ENCODE assay signal across 10 cellular contexts in the genomic region with DNA sequence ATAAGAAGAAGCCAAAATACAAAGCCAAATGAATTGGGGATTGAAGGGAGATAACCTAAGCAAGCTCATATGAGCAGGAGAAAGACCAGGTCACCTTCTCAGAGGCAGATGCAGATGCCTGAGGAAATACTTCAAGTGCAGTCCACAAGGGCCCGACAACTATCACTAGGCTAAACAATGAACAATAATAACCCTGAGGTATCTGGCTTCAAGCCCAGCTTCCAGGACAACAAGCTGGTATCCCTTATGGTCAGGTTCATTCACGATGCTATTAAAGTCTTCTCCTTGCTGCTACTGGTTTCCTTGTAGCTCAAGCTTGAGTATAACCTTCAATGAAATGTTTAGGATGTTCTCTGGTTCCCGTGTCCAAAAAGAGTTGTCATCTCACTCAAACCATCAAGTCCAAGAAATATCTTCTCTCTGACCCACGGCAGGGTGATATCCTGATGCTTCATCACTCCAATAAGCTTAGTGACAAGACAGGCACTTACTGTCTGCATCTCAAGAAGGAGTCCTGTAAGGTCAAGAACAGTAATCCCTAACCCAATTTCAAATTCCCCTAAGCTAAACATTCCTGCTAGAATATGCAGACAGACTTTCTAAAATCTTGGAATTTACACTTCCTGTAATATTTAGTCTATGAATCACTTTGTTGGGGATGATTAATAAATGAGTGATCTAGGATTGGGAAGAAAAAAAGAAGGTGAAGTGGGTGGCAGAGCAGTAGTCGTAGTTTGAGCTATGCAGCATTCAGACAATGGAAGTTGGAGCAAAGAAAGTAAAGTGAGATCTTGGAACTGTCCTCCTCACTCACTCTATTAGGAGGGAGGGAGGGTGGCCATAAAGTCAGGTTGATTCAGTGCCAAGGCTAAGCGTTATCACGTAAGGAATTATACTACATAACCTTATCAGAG. TPM values are rescaled to one million over a fixed set of nuclear protein-coding genes. Genes with fewer than 3 reads are reported as not detected.
A peak's percentile ranks its signal among the peaks of the same experiment; 100 is the strongest.
DNase-seq lines count a peak whose midpoint lies in the region; ATAC-seq, FAIRE-seq and TF ChIP-seq lines count a peak whose summit lies in the region.
"Had no signal": no experiment of that assay in that cellular context is flagged by ENCODE, and none has a peak within 500 bp of the region (broad histone marks: within the 10 kb centered on the region; RNA-seq: fewer than 3 reads in every experiment).

No MANE protein-coding gene starts in this region.

- DNase-seq in A549 (ENCODE audit: low read depth in 1 of 2, low spot score in 1 of 2) = peak; percentile 41 to 76
- DNase-seq in H54 (ENCODE audit: insufficient read length, low spot score) = peak; percentile 26
- peak; percentile 5 to 32 for DNase-seq in SHP77 (lab: John Stamatoyannopoulos, UW)
- DNase-seq in foreskin melanocyte = peak; percentile 53
- no peak for DNase-seq in H7
- no peak for DNase-seq in activated naive CD8-positive, alpha-beta T cell treated with anti-CD3 and anti-CD28 coated beads, Interleukin-2, amount 50 U/mL, for 24 hours
- no peak for DNase-seq in activated T-helper 2 cell treated with anti-CD3 and anti-CD28 coated beads, Interferon-gamma antibody, Interleukin-2, Interleukin-4, amounts not matched to agents 10 μg/mL and 5 μg/mL and 100 μg/mL, durations not matched to agents 14 hours and 24 hours and 36 hours (ENCODE audit: low spot score)
- DNase-seq: Caco-2 had no signal

- no peak for TF ChIP-seq CTCF in A549 (IDR thresholded peaks at IDR 0.05)

- TF ChIP-seq EP300 in A549 (IDR thresholded peaks at IDR 0.05) = peak; percentile 42 to 59; a peak in 2 of 5 replicates

- H3K4me2 ChIP-seq in A549 = peak overlapping the region; percentile 74

- H3K4me3 ChIP-seq in A549 (peak overlapping the region; percentile 17; the same call in 1 of the 3 replicates), H7 (ENCODE audit: insufficient read depth, low read depth, low read length) (no peak overlapping the region)

- peak; percentile 89 to 90 for ATAC-seq in A549
- no peak for ATAC-seq in activated naive CD8-positive, alpha-beta T cell treated with anti-CD3 and anti-CD28 coated beads, Interleukin-2, amount 50 U/mL, for 24 hours
- no peak for ATAC-seq in GM18502 (IDR thresholded peaks at IDR 0.05; ENCODE audit: poor library complexity, unreplicated experiment)
- ATAC-seq: left lobe of liver had no signal

- FAIRE-seq in A549 (lab: Jason Lieb, UNC) (peak; percentile 32), H54 (lab: Jason Lieb, UNC) (no peak)

- H3K27ac ChIP-seq in A549 = peak overlapping the region; percentile 71 to 87

- peaks cover 7% of the 10 kb centered on the region for H3K27me3 Mint-ChIP-seq in activated naive CD8-positive, alpha-beta T cell treated with anti-CD3 and anti-CD28 coated beads, Interleukin-2, amount 50 U/mL, for 24 hours
- peaks cover 1% of the 10 kb centered on the region for H3K27me3 Mint-ChIP-seq in activated T-helper 2 cell treated with anti-CD3 and anti-CD28 coated beads, Interferon-gamma antibody, Interleukin-2, Interleukin-4, amounts not matched to agents 10 μg/mL and 5 μg/mL and 100 μg/mL, durations not matched to agents 14 hours and 24 hours and 36 hours (ENCODE audit: low read depth)

- peaks cover 5% of the 10 kb centered on the region for H3K4me1 Mint-ChIP-seq in activated naive CD8-positive, alpha-beta T cell treated with anti-CD3 and anti-CD28 coated beads, Interleukin-2, amount 50 U/mL, for 24 hours
- no peaks in the 10 kb centered on the region for H3K4me1 Mint-ChIP-seq in activated T-helper 2 cell treated with anti-CD3 and anti-CD28 coated beads, Interferon-gamma antibody, Interleukin-2, Interleukin-4, amounts not matched to agents 10 μg/mL and 5 μg/mL and 100 μg/mL, durations not matched to agents 14 hours and 24 hours and 36 hours (ENCODE audit: low read depth)

- peaks cover 59% of the 10 kb centered on the region for H3K4me1 ChIP-seq in A549
- H3K4me1 ChIP-seq: Caco-2 had no signal

- TF ChIP-seq POLR2A in A549 (IDR thresholded peaks at IDR 0.05; ENCODE audit: low read length) (no peak), H54 (IDR thresholded peaks at IDR 0.05; ENCODE audit: low read depth, low read length) (no peak)

- H3K27ac Mint-ChIP-seq in activated naive CD8-positive, alpha-beta T cell treated with anti-CD3 and anti-CD28 coated beads, Interleukin-2, amount 50 U/mL, for 24 hours = no peak overlapping the region
- no peak overlapping the region for H3K27ac Mint-ChIP-seq in activated T-helper 2 cell treated with anti-CD3 and anti-CD28 coated beads, Interferon-gamma antibody, Interleukin-2, Interleukin-4, amounts not matched to agents 10 μg/mL and 5 μg/mL and 100 μg/mL, durations not matched to agents 14 hours and 24 hours and 36 hours

- H3K36me3 ChIP-seq in H7 (replicated peaks; ENCODE audit: control insufficient read depth, insufficient read depth, low read length) = no peaks in the 10 kb centered on the region

- no peaks in the 10 kb centered on the region for H3K36me3 Mint-ChIP-seq in activated naive CD8-positive, alpha-beta T cell treated with anti-CD3 and anti-CD28 coated beads, Interleukin-2, amount 50 U/mL, for 24 hours (ENCODE audit: low read depth)
- no peaks in the 10 kb centered on the region for H3K36me3 Mint-ChIP-seq in activated T-helper 2 cell treated with anti-CD3 and anti-CD28 coated beads, Interferon-gamma antibody, Interleukin-2, Interleukin-4, amounts not matched to agents 10 μg/mL and 5 μg/mL and 100 μg/mL, durations not matched to agents 14 hours and 24 hours and 36 hours (ENCODE audit: low read depth)

- CTCF ChIA-PET in A549 (lab: Yijun Ruan, JAX) = interaction anchor here (1.0 to 3.6 kb wide), 6 partner anchors 9 to 275 kb away, joined by 3 to 33 read pairs (median 4); no protein-coding TSS in a partner anchor

- no peaks in the 10 kb centered on the region for H3K9me3 ChIP-seq in A549
- H3K9me3 ChIP-seq: Caco-2 had no signal

- WGBS in A549 (ENCODE audit: missing lambda C conversion rate) = 1% methylated on average over 7 of the region's 7 CpGs

- no peaks in the 10 kb centered on the region for H3K9me3 Mint-ChIP-seq in activated naive CD8-positive, alpha-beta T cell treated with anti-CD3 and anti-CD28 coated beads, Interleukin-2, amount 50 U/mL, for 24 hours
- no peaks in the 10 kb centered on the region for H3K9me3 Mint-ChIP-seq in activated T-helper 2 cell treated with anti-CD3 and anti-CD28 coated beads, Interferon-gamma antibody, Interleukin-2, Interleukin-4, amounts not matched to agents 10 μg/mL and 5 μg/mL and 100 μg/mL, durations not matched to agents 14 hours and 24 hours and 36 hours

- intact Hi-C loops in activated T-helper 2 cell treated with anti-CD3 and anti-CD28 coated beads, Interferon-gamma antibody, Interleukin-2, Interleukin-4, amounts not matched to agents 10 μg/mL and 5 μg/mL and 100 μg/mL, durations not matched to agents 14 hours and 24 hours and 36 hours (cut with micrococcal nuclease) = no loop called here

- TF ChIP-seq RAD21 in A549 (conservative IDR thresholded peaks at IDR 0.05 in 1 of 2, IDR thresholded peaks at IDR 0.05 in 1 of 2) = no peak

- no peak overlapping the region for H3K4me3 Mint-ChIP-seq in activated naive CD8-positive, alpha-beta T cell treated with anti-CD3 and anti-CD28 coated beads, Interleukin-2, amount 50 U/mL, for 24 hours
- no peak overlapping the region for H3K4me3 Mint-ChIP-seq in activated T-helper 2 cell treated with anti-CD3 and anti-CD28 coated beads, Interferon-gamma antibody, Interleukin-2, Interleukin-4, amounts not matched to agents 10 μg/mL and 5 μg/mL and 100 μg/mL, durations not matched to agents 14 hours and 24 hours and 36 hours (ENCODE audit: low read depth)

- H3K27me3 ChIP-seq in H7 (ENCODE audit: control insufficient read depth, insufficient read depth, low read length) = no peaks in the 10 kb centered on the region

- POLR2A ChIA-PET in A549 (lab: Yijun Ruan, JAX) = interaction anchor here (1.0 to 1.4 kb wide), 3 partner anchors 9 to 200 kb away, joined by 3 to 6 read pairs (median 3); no protein-coding TSS in a partner anchor

TF ChIP-seq in A549, 52 proteins besides CTCF, POLR2A, EP300 and RAD21:
- TF ChIP-seq FOSL2 (IDR thresholded peaks at IDR 0.05) (peak; percentile 88), FOSL2 (CRISPR knock-in tag; IDR thresholded peaks at IDR 0.05) (peak; percentile 87), SMC3 (IDR thresholded peaks at IDR 0.05) (0 out of 3 replicates have a peak, but pooled peaks have one; percentile 6), JUNB (IDR thresholded peaks at IDR 0.05) (peak; percentile 83), GATA3 (IDR thresholded peaks at IDR 0.05; ENCODE audit: borderline replicate concordance) (peak; percentile 85; the same call in 1 of the 2 replicates), CEBPB (IDR thresholded peaks at IDR 0.05) (0 out of 4 replicates have a peak, but pooled peaks of 1 of the 2 experiments have one; percentile 5), HOXB13 (CRISPR knock-in tag; IDR thresholded peaks at IDR 0.05; ENCODE audit: low read depth) (no peak)

RNA-seq across cellular contexts. Expression of a gene that starts 33.1 kb away (rescaled TPM):
- 46.6 and 49.4 TPM in 2 replicates for polyA plus RNA-seq in A549 (2011; rRNA removed)
- 17.0 and 19.1 TPM in 2 replicates for polyA plus RNA-seq in A549 (2012; cell fraction: cytosol; rRNA removed)
- polyA plus RNA-seq in A549 (2012; cell fraction: nucleus; rRNA removed) = 7.8 and 10.7 TPM in 2 replicates
- 19.3 to 21.3 TPM (median 20.9 TPM) in 3 replicates for polyA plus RNA-seq in A549 (2017; fragmentation: RNase III; extraction: RNeasy Plus Mini Kit Qiagen cat#74134 plus additional on column Dnase treatment)
- polyA minus RNA-seq in A549 (2011; rRNA and poly(A)+ RNA removed) = 16.3 and 22.0 TPM in 2 replicates
- total RNA-seq in H7 (2014; rRNA removed; shearing (Covaris generic)) = 30.4 and 37.9 TPM in 2 replicates
- 5.0 and 7.3 TPM in 2 replicates for total RNA-seq in activated T-helper 2 cell treated with anti-CD3 and anti-CD28 coated beads, Interferon-gamma antibody, Interleukin-2, Interleukin-4, amounts not matched to agents 10 μg/mL and 5 μg/mL and 100 μg/mL, durations not matched to agents 14 hours and 24 hours and 36 hours

Comparison
In these comparisons a context has a peak if more than half of its experiments do, and no peak if none do; other contexts are left out.
1. ATAC-seq: peak in A549 (2 of 2); none in activated naive CD8-positive, alpha-beta T cell treated with anti-CD3 and anti-CD28 coated beads, Interleukin-2, amount 50 U/mL, for 24 hours (single experiment) and GM18502 (single experiment).
2. DNase-seq: peak in A549 (2 of 2), H54 (single experiment), SHP77 (2 of 2) and foreskin melanocyte (single experiment); none in H7 (single experiment), activated naive CD8-positive, alpha-beta T cell treated with anti-CD3 and anti-CD28 coated beads, Interleukin-2, amount 50 U/mL, for 24 hours (single experiment) and activated T-helper 2 cell treated with anti-CD3 and anti-CD28 coated beads, Interferon-gamma antibody, Interleukin-2, Interleukin-4, amounts not matched to agents 10 μg/mL and 5 μg/mL and 100 μg/mL, durations not matched to agents 14 hours and 24 hours and 36 hours (single experiment).